ENCODE assay signal across 9 cellular contexts in the genomic region with DNA sequence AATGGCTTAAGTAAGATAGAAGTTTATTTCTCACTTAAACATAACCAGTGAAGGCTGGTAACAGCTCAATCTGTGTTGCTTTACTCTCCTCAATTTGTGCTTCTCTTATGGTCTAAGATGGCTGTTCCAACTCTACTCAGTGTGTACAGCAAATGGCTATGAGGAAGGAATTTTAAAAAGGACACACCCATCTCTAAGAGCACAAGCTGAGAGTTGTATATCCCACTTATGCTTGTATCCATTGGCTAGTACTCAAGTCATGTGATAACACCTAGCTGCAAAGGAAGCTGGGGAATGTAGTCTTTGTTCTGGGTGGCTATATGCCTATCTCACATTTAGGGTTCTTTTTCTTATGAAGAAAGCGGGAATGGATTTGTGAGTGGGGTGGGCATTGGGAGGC.
DNase-seq lines count a peak whose midpoint lies in the region; ATAC-seq, FAIRE-seq and TF ChIP-seq lines count a peak whose summit lies in the region.
"Had no signal": no experiment of that assay in that cellular context is flagged by ENCODE, and none has a peak within 500 bp of the region (broad histone marks: within the 10 kb centered on the region; RNA-seq: fewer than 3 reads in every experiment).

No MANE protein-coding gene starts in this region.

- TF ChIP-seq CTCF in AG10803 (conservative IDR thresholded peaks at IDR 0.05; ENCODE audit: low read length) (no peak), bronchial epithelial cell (IDR thresholded peaks at IDR 0.05; ENCODE audit: insufficient read depth, low read length, severe bottlenecking) (no peak), ascending aorta (IDR thresholded peaks at IDR 0.05) (no peak), colonic mucosa (IDR thresholded peaks at IDR 0.05) (no peak), pancreas (IDR thresholded peaks at IDR 0.05) (no peak)

- H3K4me1 ChIP-seq in ascending aorta (no peaks in the 10 kb centered on the region), colonic mucosa (peaks cover 4% of the 10 kb centered on the region), pancreas (no peaks in the 10 kb centered on the region), aorta (ENCODE audit: control insufficient read depth in 1 of 2, insufficient read depth in 2 of 2, low read length in 2 of 2) (peaks cover 0 to 2% of the 10 kb centered on the region in 2 donors)

- DNase-seq in AG10803 (ENCODE audit: low read depth) (peak; percentile 3), bronchial epithelial cell (ENCODE audit: low read depth) (peak; percentile 75), ascending aorta (ENCODE audit: low spot score in 2 of 2) (no peak), colonic mucosa (no peak), pancreas (no peak), aorta (no peak)
- DNase-seq in Jurkat, Clone E6-1 (ENCODE audit: low read depth, low spot score) = peak; percentile 44

- no peak overlapping the region for H3K4me3 ChIP-seq in AG10803 (ENCODE audit: low read length)
- H3K4me3 ChIP-seq in Jurkat, Clone E6-1 (ENCODE audit: low read length) = no peak overlapping the region
- H3K4me3 ChIP-seq in bronchial epithelial cell (ENCODE audit: low read depth, low read length) = no peak overlapping the region
- no peak overlapping the region for H3K4me3 ChIP-seq in ascending aorta
- H3K4me3 ChIP-seq in colonic mucosa = no peak overlapping the region
- no peak overlapping the region for H3K4me3 ChIP-seq in pancreas
- no peak overlapping the region for H3K4me3 ChIP-seq in aorta (ENCODE audit: low read length in 2 of 2)

- WGBS in pancreas, 2 donors = 0 to 74% methylated on average over 1 of the region's 1 CpG
- 0 to 72% methylated on average over 1 of the region's 1 CpG for WGBS in aorta, 2 donors

- ATAC-seq in GM19468 (IDR thresholded peaks at IDR 0.05; ENCODE audit: extremely low read depth, unreplicated experiment) = peak; percentile 55
- no peak for ATAC-seq in pancreas
- ATAC-seq in aorta (ENCODE audit: low FRiP score) = no peak

- H3K9me3 ChIP-seq in ascending aorta (no peaks in the 10 kb centered on the region), colonic mucosa (no peaks in the 10 kb centered on the region), pancreas (no peaks in the 10 kb centered on the region), aorta (ENCODE audit: control insufficient read depth, low read length) (no peaks in the 10 kb centered on the region)

- no peak for FAIRE-seq in bronchial epithelial cell (lab: Jason Lieb, UNC)
- FAIRE-seq in pancreas (lab: Jason Lieb, UNC) = no peak
- FAIRE-seq: G401.6 had no signal

- H3K27me3 ChIP-seq in bronchial epithelial cell (ENCODE audit: control insufficient read depth, insufficient read depth, low read length) (no peaks in the 10 kb centered on the region), ascending aorta (no peaks in the 10 kb centered on the region), colonic mucosa (no peaks in the 10 kb centered on the region), pancreas (no peaks in the 10 kb centered on the region), aorta (ENCODE audit: control insufficient read depth in 1 of 2, insufficient read depth in 2 of 2, low read length in 1 of 2) (no peaks in the 10 kb centered on the region)

- H3K36me3 ChIP-seq in bronchial epithelial cell (ENCODE audit: control insufficient read depth, insufficient read depth, low read length) (no peaks in the 10 kb centered on the region), ascending aorta (peaks cover 0 to 7% of the 10 kb centered on the region in 2 donors), colonic mucosa (no peaks in the 10 kb centered on the region), pancreas (no peaks in the 10 kb centered on the region), aorta (ENCODE audit: control insufficient read depth in 1 of 2, insufficient read depth in 2 of 2, low read length in 1 of 2) (peaks cover 0 to 6% of the 10 kb centered on the region in 2 donors)

- H3K9ac ChIP-seq in colonic mucosa (ENCODE audit: low read depth in 2 of 2, low read length in 2 of 2) = no peak overlapping the region

- H3K27ac ChIP-seq in ascending aorta (no peak overlapping the region), colonic mucosa (no peak overlapping the region), pancreas (no peak overlapping the region), aorta (ENCODE audit: low read depth in 1 of 2, low read length in 2 of 2) (no peak overlapping the region)

- intact Hi-C loops in ascending aorta (cut with DNase I) = no loop called here
- intact Hi-C loops in colonic mucosa (cut with DNase I) = no loop called here
- intact Hi-C loops in pancreas (cut with DNase I) = no loop called here
- intact Hi-C loops in aorta (cut with DNase I) = no loop called here

Comparison
In these comparisons a context has a peak if more than half of its experiments do, and no peak if none do; other contexts are left out.
1. DNase-seq: peak in AG10803 (single experiment), Jurkat, Clone E6-1 (single experiment) and bronchial epithelial cell (single experiment); none in ascending aorta (0 of 2), colonic mucosa (single experiment), pancreas (0 of 6) and aorta (0 of 2).